ENCODE assay signal across 6 cellular contexts in the genomic region with DNA sequence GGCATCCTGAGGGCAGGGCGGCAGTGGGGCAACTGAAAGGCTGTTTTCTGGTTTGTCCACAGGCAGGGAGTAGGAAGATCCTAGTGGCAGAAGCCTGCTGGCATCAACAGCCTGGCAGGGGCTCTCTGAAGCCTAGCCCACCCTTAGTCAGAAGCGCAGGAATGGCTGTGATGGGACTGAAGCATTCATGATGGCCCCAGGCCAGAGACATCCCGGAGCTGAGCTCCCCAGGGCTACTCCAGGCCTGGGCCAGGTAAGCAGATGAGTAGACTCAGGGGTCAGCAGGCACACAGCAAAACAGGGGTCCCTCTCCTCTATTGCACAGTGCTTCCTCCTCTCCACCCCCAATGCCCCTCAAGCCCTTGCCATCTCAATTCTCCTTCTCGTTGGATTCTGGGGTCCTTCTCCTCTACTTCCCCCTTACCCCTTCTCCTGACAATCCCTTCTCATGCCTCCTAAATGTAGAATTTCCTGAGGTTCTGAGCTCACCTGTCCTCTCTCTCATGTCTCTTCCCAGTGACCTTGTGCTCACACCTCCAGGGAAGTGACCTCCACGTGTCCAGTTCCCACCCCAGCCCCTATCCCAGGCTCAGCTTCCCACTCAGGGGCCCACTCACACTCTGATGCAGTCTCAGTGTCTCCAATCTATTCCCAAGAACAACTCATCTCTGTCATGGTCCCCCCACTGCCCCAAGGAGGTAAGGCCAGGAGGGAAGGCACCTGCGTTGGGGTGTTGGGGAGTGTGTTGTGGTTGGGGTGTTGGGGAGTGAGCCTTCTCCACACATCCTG.
"Had no signal": no experiment of that assay in that cellular context is flagged by ENCODE, and none has a peak within 500 bp of the region (broad histone marks: within the 10 kb centered on the region; RNA-seq: fewer than 3 reads in every experiment).

No MANE protein-coding gene starts in this region.

- H3K27ac ChIP-seq: HL-60 had no signal

- DNase-seq: IMR-90, KBM-7, KG1 had no signal

- H3K4me3 ChIP-seq: K562 had no signal

- ATAC-seq: HepG2, K562 had no signal
